ENCODE assay signal across 20 cellular contexts in genomic region chr14:93054006-93054405, GRCh38.
A peak's percentile ranks its signal among the peaks of the same experiment; 100 is the strongest.
DNase-seq lines count a peak whose midpoint lies in the region; ATAC-seq, FAIRE-seq and TF ChIP-seq lines count a peak whose summit lies in the region.
"Had no signal": no experiment of that assay in that cellular context is flagged by ENCODE, and none has a peak within 500 bp of the region (broad histone marks: within the 10 kb centered on the region; RNA-seq: fewer than 3 reads in every experiment).

No MANE protein-coding gene starts in this region.

- no peak overlapping the region for H2AFZ ChIP-seq in H9 (ENCODE audit: low read length)
- no peak overlapping the region for H2AFZ ChIP-seq in HepG2 (ENCODE audit: low read length)

- WGBS in H9 (ENCODE audit: extremely low coverage, insufficient read length, low lambda C conversion rate): no CpG with 5 or more reads among the region's 6 CpGs
- 97% methylated on average over 6 of the region's 6 CpGs for WGBS in HepG2 (ENCODE audit: low lambda C conversion rate)

- intact Hi-C loops in HepG2 (cut with micrococcal nuclease; ENCODE audit: unreplicated experiment) (no loop called here), MCF 10A (cut with micrococcal nuclease) (no loop called here)

- no peak overlapping the region for H3K4ac ChIP-seq in H9 (ENCODE audit: low read depth, low read length)

- no peaks in the 10 kb centered on the region for H3K79me2 ChIP-seq in H9 (ENCODE audit: insufficient read depth, low read length)
- H3K79me2 ChIP-seq in HepG2 (ENCODE audit: insufficient read depth, low read length): no peaks in the 10 kb centered on the region

- H2BK15ac ChIP-seq in H9 (ENCODE audit: low read depth, low read length): no peak overlapping the region

- POLR2A ChIA-PET in HepG2 (lab: Yijun Ruan, JAX): no interaction called here
- POLR2A ChIA-PET in MCF 10A (lab: Yijun Ruan, JAX): interaction anchor here (1.1 kb wide), 1 partner anchor 99 kb away, joined by 4 read pairs; no protein-coding TSS in a partner anchor

- ATAC-seq in HepG2: no peak
- ATAC-seq: gastrocnemius medialis, left lung had no signal

- FAIRE-seq in HepG2 (lab: Jason Lieb, UNC): no peak
- FAIRE-seq: D721Med had no signal

- H3K27ac Mint-ChIP-seq in H9 (peak overlapping the region in 2 of 3 experiments; percentile 70 to 86; a peak in 4 of 7 replicates), MCF 10A (ENCODE audit: low read depth, unreplicated experiment) (no peak overlapping the region)
- H3K27ac Mint-ChIP-seq: activated CD4-positive, alpha-beta memory T cell treated with anti-CD3 and anti-CD28 coated beads, Interleukin-2, amount 10 ng/mL, durations not matched to agents 7 days and 5 days; CD4-positive, CD25-positive, alpha-beta regulatory T cell had no signal

- no peak for TF ChIP-seq EP300 in HepG2 (IDR thresholded peaks at IDR 0.05; ENCODE audit: low read depth in 2 of 2, low read length in 2 of 2)
- no peak for TF ChIP-seq EP300 in HepG2 (CRISPR knock-in tag; IDR thresholded peaks at IDR 0.05; ENCODE audit: borderline replicate concordance)

- no peak overlapping the region for H2BK12ac ChIP-seq in H9 (ENCODE audit: insufficient read length, low read depth, low read length)

- H3K4me2 ChIP-seq in H9 (ENCODE audit: insufficient read depth, insufficient read length, low read length) (no peak overlapping the region), HepG2 (ENCODE audit: low read depth, low read length) (no peak overlapping the region)

- H2BK20ac ChIP-seq in H9 (ENCODE audit: low read depth, low read length, poor library complexity, severe bottlenecking): no peak overlapping the region

- H4K20me1 ChIP-seq in H9 (ENCODE audit: control insufficient read depth, insufficient read depth, insufficient read length) (peaks cover 2% of the 10 kb centered on the region), HepG2 (ENCODE audit: insufficient read depth, low read length) (0 out of 2 replicates have a peak, but pooled peaks cover 4% of the 10 kb centered on the region)

- no peak overlapping the region for H4K91ac ChIP-seq in H9 (ENCODE audit: insufficient read length, low read depth, low read length)

- no peak overlapping the region for H3K4me3 ChIP-seq in muscle layer of colon (ENCODE audit: low read depth in 1 of 2, low read length in 2 of 2)
- no peak overlapping the region for H3K4me3 ChIP-seq in HepG2 (replicated peaks in 1 of 3; ENCODE audit: insufficient read depth in 1 of 3, low read depth in 2 of 3, low read length in 3 of 3)
- H3K4me3 ChIP-seq in BE2C (ENCODE audit: low read depth, low read length): no peak overlapping the region
- H3K4me3 ChIP-seq: breast epithelium, coronary artery, gastrocnemius medialis, HAP-1, left lung had no signal

- no peak for TF ChIP-seq POLR2A in HepG2 (IDR thresholded peaks at IDR 0.05; ENCODE audit: insufficient read depth in 1 of 2, low read depth in 2 of 2, low read length in 2 of 2)

- no peak overlapping the region for H3K9ac ChIP-seq in H9 (ENCODE audit: extremely low read depth, insufficient read length, low read length)
- H3K9ac ChIP-seq in muscle layer of colon (ENCODE audit: low read length): no peak overlapping the region
- no peak overlapping the region for H3K9ac ChIP-seq in HepG2 (ENCODE audit: insufficient read depth, low read depth, low read length)

- peaks cover 7% of the 10 kb centered on the region for H3K4me1 ChIP-seq in H9 (ENCODE audit: insufficient read depth, low read length)
- peaks cover 86% of the 10 kb centered on the region for H3K4me1 ChIP-seq in muscle layer of colon (ENCODE audit: insufficient read depth, low read length)
- peaks cover 46% of the 10 kb centered on the region for H3K4me1 ChIP-seq in HepG2 (ENCODE audit: insufficient read depth, low read length)
- H3K4me1 ChIP-seq in BE2C: peaks cover 13% of the 10 kb centered on the region
- H3K4me1 ChIP-seq: breast epithelium had no signal

- H3K79me1 ChIP-seq in H9 (ENCODE audit: insufficient read depth, low read depth, low read length, poor library complexity, severe bottlenecking): no peaks in the 10 kb centered on the region

- CTCF ChIA-PET in HepG2 (lab: Yijun Ruan, JAX; ENCODE audit: low intra/inter-chr PET ratio, low total read pairs) (no interaction called here), MCF 10A (lab: Yijun Ruan, JAX) (no interaction called here)

- no peaks in the 10 kb centered on the region for H3K36me3 ChIP-seq in muscle layer of colon (ENCODE audit: insufficient read depth, low read length)
- H3K36me3 ChIP-seq in HepG2 (replicated peaks in 1 of 2; ENCODE audit: control insufficient read depth in 1 of 2, insufficient read depth in 2 of 2, low read length in 2 of 2): no peaks in the 10 kb centered on the region
- peaks cover 6% of the 10 kb centered on the region; the same call in 1 of the 2 replicates for H3K36me3 ChIP-seq in BE2C
- H3K36me3 ChIP-seq: breast epithelium, gastrocnemius medialis, HAP-1, left lung had no signal

- no peak overlapping the region for H3K14ac ChIP-seq in H9 (ENCODE audit: insufficient read depth, low read length)

- DNase-seq in H9: no peak
- DNase-seq in substantia nigra (lab: John Stamatoyannopoulos, UW): peak in 6 of 49 donors; percentile 21 to 57 (median 38)
- no peak for DNase-seq in HepG2 (ENCODE audit: low spot score)
- no peak for DNase-seq in MCF 10A (ENCODE audit: unreplicated experiment)
- no peak for DNase-seq in BE2C
- DNase-seq: activated CD4-positive, alpha-beta memory T cell treated with anti-CD3 and anti-CD28 coated beads, Interleukin-2, amount 10 ng/mL, durations not matched to agents 7 days and 5 days; activated T-cell treated with anti-CD3 and anti-CD28 coated beads for 4 hours; CD4-positive, CD25-positive, alpha-beta regulatory T cell; gastrocnemius medialis; hippocampal formation; immature natural killer cell; left lung; NCI-H1105 treated with DMSO at 0.1 percent for 48 hours; NCI-H2029 treated with DMSO at 0.1 percent for 48 hours had no signal

- no peak overlapping the region for H3K27ac ChIP-seq in H9 (ENCODE audit: insufficient read length, low read depth, low read length)
- H3K27ac ChIP-seq in cingulate gyrus (ENCODE audit: low read depth, low read length): peak overlapping the region; percentile 61
- peak overlapping the region; percentile 1 for H3K27ac ChIP-seq in muscle layer of colon (ENCODE audit: low read depth, low read length)
- peak overlapping the region; percentile 58 for H3K27ac ChIP-seq in substantia nigra (ENCODE audit: low read depth, low read length, poor library complexity, severe bottlenecking)
- H3K27ac ChIP-seq in HepG2 (ENCODE audit: extremely low read length, insufficient read depth, low read length): no peak overlapping the region
- H3K27ac ChIP-seq: breast epithelium, coronary artery, gastrocnemius medialis, left lung had no signal

- H3K27me3 ChIP-seq in H9 (ENCODE audit: insufficient read depth, low read length) (no peaks in the 10 kb centered on the region), muscle layer of colon (ENCODE audit: control insufficient read depth in 1 of 2, insufficient read depth in 2 of 2, low read length in 2 of 2) (no peaks in the 10 kb centered on the region), HepG2 (ENCODE audit: control insufficient read depth in 1 of 2, insufficient read depth in 2 of 2, low read length in 2 of 2) (no peaks in the 10 kb centered on the region), BE2C (no peaks in the 10 kb centered on the region)
- H3K27me3 ChIP-seq: breast epithelium, gastrocnemius medialis, left lung had no signal

- H3K18ac ChIP-seq in H9 (ENCODE audit: insufficient read length, low read depth, low read length): no peak overlapping the region

- no peak overlapping the region for H3K4me3 Mint-ChIP-seq in H9
- no peak overlapping the region for H3K4me3 Mint-ChIP-seq in MCF 10A (ENCODE audit: unreplicated experiment)
- H3K4me3 Mint-ChIP-seq: activated CD4-positive, alpha-beta memory T cell treated with anti-CD3 and anti-CD28 coated beads, Interleukin-2, amount 10 ng/mL, durations not matched to agents 7 days and 5 days; CD4-positive, CD25-positive, alpha-beta regulatory T cell; immature natural killer cell had no signal

- no peak for TF ChIP-seq RAD21 in HepG2 (CRISPR knock-in tag; IDR thresholded peaks at IDR 0.05)

- H3K9me3 Mint-ChIP-seq in H9 (no peaks in the 10 kb centered on the region), MCF 10A (ENCODE audit: unreplicated experiment) (no peaks in the 10 kb centered on the region)
- H3K9me3 Mint-ChIP-seq: activated CD4-positive, alpha-beta memory T cell treated with anti-CD3 and anti-CD28 coated beads, Interleukin-2, amount 10 ng/mL, durations not matched to agents 7 days and 5 days; CD4-positive, CD25-positive, alpha-beta regulatory T cell; immature natural killer cell had no signal

- in situ Hi-C loops in HepG2 (cut with HindIII; ENCODE audit: extremely low pct_ligation_motif_present, low pct_unique_long_range_greater_than_20kb): no loop called here

- H2BK120ac ChIP-seq in H9 (ENCODE audit: low read depth, low read length, poor library complexity, severe bottlenecking): no peak overlapping the region

- no peak overlapping the region for H3T11ph ChIP-seq in H9 (ENCODE audit: low read length)

- no TSS peak for BruUV-seq in HepG2 (replicated peaks; lab: Mats Ljungman, UMichigan)
- no TSS peak for BruUV-seq in MCF 10A (replicated peaks; lab: Mats Ljungman, UMichigan)

- H3K9me3 ChIP-seq in H9 (ENCODE audit: control insufficient read depth, low read depth, low read length): no peaks in the 10 kb centered on the region
- H3K9me3 ChIP-seq in muscle layer of colon (ENCODE audit: low read length): no peaks in the 10 kb centered on the region
- H3K9me3 ChIP-seq in HepG2 (ENCODE audit: low read length): no peaks in the 10 kb centered on the region
- H3K9me3 ChIP-seq in BE2C: no peaks in the 10 kb centered on the region
- H3K9me3 ChIP-seq: breast epithelium, gastrocnemius medialis, HAP-1, left lung had no signal

- H4K8ac ChIP-seq in H9 (replicated peaks; ENCODE audit: insufficient read length, low read depth, low read length): no peak overlapping the region

- H2BK5ac ChIP-seq in H9 (ENCODE audit: insufficient read length, low read length): no peak overlapping the region

- H2AK5ac ChIP-seq in H9 (ENCODE audit: insufficient read length, low read length): no peak overlapping the region

- TF ChIP-seq CTCF in H9 (conservative IDR thresholded peaks at IDR 0.05) (no peak), HepG2 (CRISPR knock-in tag; IDR thresholded peaks at IDR 0.05) (no peak), MCF 10A (IDR thresholded peaks at IDR 0.05; ENCODE audit: unreplicated experiment) (no peak), BE2C (IDR thresholded peaks at IDR 0.05; ENCODE audit: low read depth, low read length) (no peak)

- H3K4me1 Mint-ChIP-seq in H9 (peaks cover 70 to 75% of the 10 kb centered on the region in 2 experiments), MCF 10A (ENCODE audit: insufficient read depth, unreplicated experiment) (peaks cover 17% of the 10 kb centered on the region)
- H3K4me1 Mint-ChIP-seq: activated CD4-positive, alpha-beta memory T cell treated with anti-CD3 and anti-CD28 coated beads, Interleukin-2, amount 10 ng/mL, durations not matched to agents 7 days and 5 days had no signal

- H3K36me3 Mint-ChIP-seq in H9 (ENCODE audit: insufficient read depth in 1 of 3, low read depth in 3 of 3) (peaks cover 12 to 17% (median 16%) of the 10 kb centered on the region in 3 experiments; a peak in 5 of 7 replicates), MCF 10A (ENCODE audit: insufficient read depth, unreplicated experiment) (peaks cover 14% of the 10 kb centered on the region)
- H3K36me3 Mint-ChIP-seq: CD4-positive, CD25-positive, alpha-beta regulatory T cell had no signal

- no peak overlapping the region for H3K23ac ChIP-seq in H9 (ENCODE audit: insufficient read length, low read depth, low read length)

- H3K23me2 ChIP-seq in H9 (ENCODE audit: insufficient read length, low read depth, low read length, poor library complexity, severe bottlenecking): no peaks in the 10 kb centered on the region

- no peak overlapping the region for H4K5ac ChIP-seq in H9 (ENCODE audit: insufficient read length, low read depth, low read length)

- H3K56ac ChIP-seq in H9 (ENCODE audit: insufficient read length, low read depth, low read length): no peak overlapping the region

- H3K27me3 Mint-ChIP-seq in H9 (ENCODE audit: low read depth) (no peaks in the 10 kb centered on the region), MCF 10A (ENCODE audit: insufficient read depth, unreplicated experiment) (no peaks in the 10 kb centered on the region)
- H3K27me3 Mint-ChIP-seq: activated CD4-positive, alpha-beta memory T cell treated with anti-CD3 and anti-CD28 coated beads, Interleukin-2, amount 10 ng/mL, durations not matched to agents 7 days and 5 days; CD4-positive, CD25-positive, alpha-beta regulatory T cell had no signal

Comparison
In these comparisons a context has a peak if more than half of its experiments do, and no peak if none do; other contexts are left out.
1. H3K27ac ChIP-seq: peak in cingulate gyrus (single experiment), muscle layer of colon (single experiment) and substantia nigra (single experiment); none in H9 (single experiment) and HepG2 (single experiment).